In genomic region chr1:155729031-155729898, GRCh38 we compare ENCODE assay signal across 2 cellular contexts.
TF ChIP-seq lines count a peak whose summit lies in the region.

No MANE protein-coding gene starts in this region.

TF ChIP-seq in SK-N-SH treated with all-trans-retinoic acid at 6 μM for 48 hours, 23 proteins besides CTCF, POLR2A, EP300 and RAD21 (continued from another document):
- TF ChIP-seq PATZ1 (CRISPR knock-in tag; IDR thresholded peaks at IDR 0.05; ENCODE audit: borderline replicate concordance) (no peak), BACH2 (CRISPR knock-in tag; IDR thresholded peaks at IDR 0.05; ENCODE audit: borderline replicate concordance) (no peak), SNAI2 (CRISPR knock-in tag; IDR thresholded peaks at IDR 0.05) (no peak), PPARA (CRISPR knock-in tag; IDR thresholded peaks at IDR 0.05; ENCODE audit: borderline replicate concordance) (no peak), ZNF565 (CRISPR knock-in tag; conservative IDR thresholded peaks at IDR 0.05; ENCODE audit: low read depth) (no peak)

TF ChIP-seq in HepG2, 621 proteins besides CTCF, POLR2A, EP300 and RAD21 (continued from another document):
- TF ChIP-seq ARID4A (CRISPR knock-in tag; IDR thresholded peaks at IDR 0.05; ENCODE audit: borderline replicate concordance) (peak; percentile 41; the same call in 1 of the 2 replicates), TEAD3 (CRISPR knock-in tag; optimal IDR thresholded peaks at IDR 0.05; ENCODE audit: borderline replicate concordance) (peak; percentile 60), ZNF556 (CRISPR knock-in tag; IDR thresholded peaks at IDR 0.05; ENCODE audit: borderline replicate concordance) (no peak), FOXM1 (CRISPR knock-in tag; IDR thresholded peaks at IDR 0.05) (no peak), SMC3 (IDR thresholded peaks at IDR 0.05; ENCODE audit: low read length) (peak; percentile 56), CEBPB (IDR thresholded peaks at IDR 0.05; ENCODE audit: borderline replicate concordance, low read depth, low read length) (0 out of 2 replicates have a peak, but pooled peaks have one; percentile 36), SAP130 (CRISPR knock-in tag; IDR thresholded peaks at IDR 0.05; ENCODE audit: low read depth) (peak; percentile 45), ZNF441 (CRISPR knock-in tag; IDR thresholded peaks at IDR 0.05; ENCODE audit: borderline replicate concordance) (no peak), ZNF569 (CRISPR knock-in tag; IDR thresholded peaks at IDR 0.05; ENCODE audit: borderline replicate concordance) (no peak), STAG1 (CRISPR knock-in tag; IDR thresholded peaks at IDR 0.05) (peak; percentile 72), RFX3 (CRISPR knock-in tag; IDR thresholded peaks at IDR 0.05) (no peak), SRY (CRISPR knock-in tag; IDR thresholded peaks at IDR 0.05) (no peak), TCF7L2 (IDR thresholded peaks at IDR 0.05; ENCODE audit: low read depth, low read length) (no peak)
- TF ChIP-seq, protein P1, sequence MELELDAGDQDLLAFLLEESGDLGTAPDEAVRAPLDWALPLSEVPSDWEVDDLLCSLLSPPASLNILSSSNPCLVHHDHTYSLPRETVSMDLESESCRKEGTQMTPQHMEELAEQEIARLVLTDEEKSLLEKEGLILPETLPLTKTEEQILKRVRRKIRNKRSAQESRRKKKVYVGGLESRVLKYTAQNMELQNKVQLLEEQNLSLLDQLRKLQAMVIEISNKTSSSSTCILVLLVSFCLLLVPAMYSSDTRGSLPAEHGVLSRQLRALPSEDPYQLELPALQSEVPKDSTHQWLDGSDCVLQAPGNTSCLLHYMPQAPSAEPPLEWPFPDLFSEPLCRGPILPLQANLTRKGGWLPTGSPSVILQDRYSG (CRISPR knock-in tag; IDR thresholded peaks at IDR 0.05) = no peak
- TF ChIP-seq, protein P2, sequence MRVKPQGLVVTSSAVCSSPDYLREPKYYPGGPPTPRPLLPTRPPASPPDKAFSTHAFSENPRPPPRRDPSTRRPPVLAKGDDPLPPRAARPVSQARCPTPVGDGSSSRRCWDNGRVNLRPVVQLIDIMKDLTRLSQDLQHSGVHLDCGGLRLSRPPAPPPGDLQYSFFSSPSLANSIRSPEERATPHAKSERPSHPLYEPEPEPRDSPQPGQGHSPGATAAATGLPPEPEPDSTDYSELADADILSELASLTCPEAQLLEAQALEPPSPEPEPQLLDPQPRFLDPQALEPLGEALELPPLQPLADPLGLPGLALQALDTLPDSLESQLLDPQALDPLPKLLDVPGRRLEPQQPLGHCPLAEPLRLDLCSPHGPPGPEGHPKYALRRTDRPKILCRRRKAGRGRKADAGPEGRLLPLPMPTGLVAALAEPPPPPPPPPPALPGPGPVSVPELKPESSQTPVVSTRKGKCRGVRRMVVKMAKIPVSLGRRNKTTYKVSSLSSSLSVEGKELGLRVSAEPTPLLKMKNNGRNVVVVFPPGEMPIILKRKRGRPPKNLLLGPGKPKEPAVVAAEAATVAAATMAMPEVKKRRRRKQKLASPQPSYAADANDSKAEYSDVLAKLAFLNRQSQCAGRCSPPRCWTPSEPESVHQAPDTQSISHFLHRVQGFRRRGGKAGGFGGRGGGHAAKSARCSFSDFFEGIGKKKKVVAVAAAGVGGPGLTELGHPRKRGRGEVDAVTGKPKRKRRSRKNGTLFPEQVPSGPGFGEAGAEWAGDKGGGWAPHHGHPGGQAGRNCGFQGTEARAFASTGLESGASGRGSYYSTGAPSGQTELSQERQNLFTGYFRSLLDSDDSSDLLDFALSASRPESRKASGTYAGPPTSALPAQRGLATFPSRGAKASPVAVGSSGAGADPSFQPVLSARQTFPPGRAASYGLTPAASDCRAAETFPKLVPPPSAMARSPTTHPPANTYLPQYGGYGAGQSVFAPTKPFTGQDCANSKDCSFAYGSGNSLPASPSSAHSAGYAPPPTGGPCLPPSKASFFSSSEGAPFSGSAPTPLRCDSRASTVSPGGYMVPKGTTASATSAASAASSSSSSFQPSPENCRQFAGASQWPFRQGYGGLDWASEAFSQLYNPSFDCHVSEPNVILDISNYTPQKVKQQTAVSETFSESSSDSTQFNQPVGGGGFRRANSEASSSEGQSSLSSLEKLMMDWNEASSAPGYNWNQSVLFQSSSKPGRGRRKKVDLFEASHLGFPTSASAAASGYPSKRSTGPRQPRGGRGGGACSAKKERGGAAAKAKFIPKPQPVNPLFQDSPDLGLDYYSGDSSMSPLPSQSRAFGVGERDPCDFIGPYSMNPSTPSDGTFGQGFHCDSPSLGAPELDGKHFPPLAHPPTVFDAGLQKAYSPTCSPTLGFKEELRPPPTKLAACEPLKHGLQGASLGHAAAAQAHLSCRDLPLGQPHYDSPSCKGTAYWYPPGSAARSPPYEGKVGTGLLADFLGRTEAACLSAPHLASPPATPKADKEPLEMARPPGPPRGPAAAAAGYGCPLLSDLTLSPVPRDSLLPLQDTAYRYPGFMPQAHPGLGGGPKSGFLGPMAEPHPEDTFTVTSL (CRISPR knock-in tag; IDR thresholded peaks at IDR 0.05; ENCODE audit: borderline replicate concordance) = no peak
